Comparison of ENCODE assay signal across 18 cellular contexts in genomic region chr3:141278196-141279073, GRCh38. TPM values are rescaled to one million over a fixed set of nuclear protein-coding genes. Genes with fewer than 3 reads are reported as not detected.
DNase-seq lines count a peak whose midpoint lies in the region; ATAC-seq, FAIRE-seq and TF ChIP-seq lines count a peak whose summit lies in the region.
"Had no signal": no experiment of that assay in that cellular context is flagged by ENCODE, and none has a peak within 500 bp of the region (broad histone marks: within the 10 kb centered on the region; RNA-seq: fewer than 3 reads in every experiment).

No MANE protein-coding gene starts in this region.

- no peak overlapping the region for H3K4me3 Mint-ChIP-seq in activated CD8-positive, alpha-beta memory T cell treated with anti-CD3 and anti-CD28 coated beads, Interleukin-2, amount 10 ng/mL, durations not matched to agents 7 days and 5 days
- no peak overlapping the region for H3K4me3 Mint-ChIP-seq in activated T-helper 2 cell treated with anti-CD3 and anti-CD28 coated beads, Interferon-gamma antibody, Interleukin-2, Interleukin-4, amounts not matched to agents 10 μg/mL and 5 μg/mL and 100 μg/mL, durations not matched to agents 14 hours and 24 hours and 36 hours (ENCODE audit: low read depth)
- no peak overlapping the region for H3K4me3 Mint-ChIP-seq in activated CD4-positive, alpha-beta memory T cell treated with anti-CD3 and anti-CD28 coated beads, Interleukin-2, amount 10 ng/mL, durations not matched to agents 7 days and 5 days
- H3K4me3 Mint-ChIP-seq: activated B cell treated with CpG ODN at 0.5 μM for 24 hours; GM23338; T-helper 1 cell treated with Interleukin-12 subunit alpha and Interleukin-12 subunit beta and Interleukin-4 antibody, amounts not matched to agents 30 μg/mL and 1 μg/mL, for 36 hours had no signal

- no peak for ATAC-seq in activated CD8-positive, alpha-beta memory T cell treated with anti-CD3 and anti-CD28 coated beads, Interleukin-2, amount 10 ng/mL, durations not matched to agents 7 days and 5 days
- ATAC-seq in HG03039 (IDR thresholded peaks at IDR 0.05; ENCODE audit: unreplicated experiment) = no peak

- H3K4me1 Mint-ChIP-seq in activated CD8-positive, alpha-beta memory T cell treated with anti-CD3 and anti-CD28 coated beads, Interleukin-2, amount 10 ng/mL, durations not matched to agents 7 days and 5 days = peaks cover 36% of the 10 kb centered on the region
- peaks cover 43% of the 10 kb centered on the region for H3K4me1 Mint-ChIP-seq in activated T-helper 2 cell treated with anti-CD3 and anti-CD28 coated beads, Interferon-gamma antibody, Interleukin-2, Interleukin-4, amounts not matched to agents 10 μg/mL and 5 μg/mL and 100 μg/mL, durations not matched to agents 14 hours and 24 hours and 36 hours (ENCODE audit: low read depth)
- peaks cover 33% of the 10 kb centered on the region for H3K4me1 Mint-ChIP-seq in activated CD4-positive, alpha-beta memory T cell treated with anti-CD3 and anti-CD28 coated beads, Interleukin-2, amount 10 ng/mL, durations not matched to agents 7 days and 5 days
- H3K4me1 Mint-ChIP-seq: activated B cell treated with CpG ODN at 0.5 μM for 24 hours, GM23338 had no signal

- peak; percentile 32 for DNase-seq in activated CD8-positive, alpha-beta memory T cell treated with anti-CD3 and anti-CD28 coated beads, Interleukin-2, amount 10 ng/mL, durations not matched to agents 7 days and 5 days
- no peak for DNase-seq in activated CD8-positive, alpha-beta memory T cell treated with anti-CD3 and anti-CD28 coated beads, Interleukin-2, amount 50 U/mL, for 48 hours
- no peak for DNase-seq in activated T-helper 2 cell treated with anti-CD3 and anti-CD28 coated beads, Interferon-gamma antibody, Interleukin-2, Interleukin-4, amounts not matched to agents 10 μg/mL and 5 μg/mL and 100 μg/mL, durations not matched to agents 14 hours and 24 hours and 36 hours (ENCODE audit: low spot score)
- DNase-seq in fibroblast of mammary gland (ENCODE audit: low read depth) = peak; percentile 61
- DNase-seq in testis = peak; percentile 43
- DNase-seq in frontal cortex (ENCODE audit: low spot score in 2 of 2) = no peak
- no peak for DNase-seq in activated CD4-positive, alpha-beta memory T cell treated with anti-CD3 and anti-CD28 coated beads, Interleukin-2, amount 10 ng/mL, durations not matched to agents 7 days and 5 days
- DNase-seq: activated B cell treated with CpG ODN at 0.5 μM for 24 hours; activated naive CD4-positive, alpha-beta T cell; effector CD4-positive, alpha-beta T cell; left ventricle myocardium inferior had no signal

- peaks cover 9% of the 10 kb centered on the region for H3K4me1 ChIP-seq in testis
- H3K4me1 ChIP-seq: prostate gland had no signal

- no peak overlapping the region for H3K27ac ChIP-seq in testis
- H3K27ac ChIP-seq: A549, left ventricle myocardium inferior had no signal

- POLR2A ChIA-PET in activated CD4-positive, alpha-beta memory T cell treated with anti-CD3 and anti-CD28 coated beads, Interleukin-2, amount 10 ng/mL, durations not matched to agents 7 days and 5 days (lab: Charles Lee) = interaction anchor here (1.0 kb wide), 1 partner anchor 11 kb away, joined by 3 read pairs; no protein-coding TSS in a partner anchor

- H3K27me3 ChIP-seq in testis = no peaks in the 10 kb centered on the region
- H3K27me3 ChIP-seq: breast epithelium, upper lobe of left lung had no signal

- intact Hi-C loops in activated T-helper 2 cell treated with anti-CD3 and anti-CD28 coated beads, Interferon-gamma antibody, Interleukin-2, Interleukin-4, amounts not matched to agents 10 μg/mL and 5 μg/mL and 100 μg/mL, durations not matched to agents 14 hours and 24 hours and 36 hours (cut with micrococcal nuclease) = loop anchor here (1.0 to 10.0 kb wide), 2 partner anchors 47 to 264 kb away; partner anchors contain the start of gene PXYLP1
- intact Hi-C loops in testis (cut with DNase I; ENCODE audit: low total_unique reads) = no loop called here

- no peak for TF ChIP-seq POLR2A in testis (IDR thresholded peaks at IDR 0.05)

- H3K27me3 Mint-ChIP-seq in activated CD8-positive, alpha-beta memory T cell treated with anti-CD3 and anti-CD28 coated beads, Interleukin-2, amount 10 ng/mL, durations not matched to agents 7 days and 5 days = no peaks in the 10 kb centered on the region
- H3K27me3 Mint-ChIP-seq in activated T-helper 2 cell treated with anti-CD3 and anti-CD28 coated beads, Interferon-gamma antibody, Interleukin-2, Interleukin-4, amounts not matched to agents 10 μg/mL and 5 μg/mL and 100 μg/mL, durations not matched to agents 14 hours and 24 hours and 36 hours (ENCODE audit: low read depth) = no peaks in the 10 kb centered on the region
- H3K27me3 Mint-ChIP-seq in activated CD4-positive, alpha-beta memory T cell treated with anti-CD3 and anti-CD28 coated beads, Interleukin-2, amount 10 ng/mL, durations not matched to agents 7 days and 5 days = no peaks in the 10 kb centered on the region
- H3K27me3 Mint-ChIP-seq: activated B cell treated with CpG ODN at 0.5 μM for 24 hours had no signal

- no peak for FAIRE-seq in frontal cortex (lab: Jason Lieb, UNC)

- no peaks in the 10 kb centered on the region for H3K9me3 Mint-ChIP-seq in activated CD8-positive, alpha-beta memory T cell treated with anti-CD3 and anti-CD28 coated beads, Interleukin-2, amount 10 ng/mL, durations not matched to agents 7 days and 5 days (ENCODE audit: low read depth)
- no peaks in the 10 kb centered on the region for H3K9me3 Mint-ChIP-seq in activated T-helper 2 cell treated with anti-CD3 and anti-CD28 coated beads, Interferon-gamma antibody, Interleukin-2, Interleukin-4, amounts not matched to agents 10 μg/mL and 5 μg/mL and 100 μg/mL, durations not matched to agents 14 hours and 24 hours and 36 hours
- H3K9me3 Mint-ChIP-seq in activated CD4-positive, alpha-beta memory T cell treated with anti-CD3 and anti-CD28 coated beads, Interleukin-2, amount 10 ng/mL, durations not matched to agents 7 days and 5 days = no peaks in the 10 kb centered on the region
- H3K9me3 Mint-ChIP-seq: activated B cell treated with CpG ODN at 0.5 μM for 24 hours; GM23338; T-helper 1 cell treated with Interleukin-12 subunit alpha and Interleukin-12 subunit beta and Interleukin-4 antibody, amounts not matched to agents 30 μg/mL and 1 μg/mL, for 36 hours had no signal

- H3K4me3 ChIP-seq in fibroblast of mammary gland (ENCODE audit: control insufficient read depth, low read depth, low read length) (no peak overlapping the region), testis (no peak overlapping the region)
- H3K4me3 ChIP-seq: A549, breast epithelium, GM23338, left ventricle myocardium inferior, prostate gland, upper lobe of left lung had no signal

- 95 to 97% methylated on average over 15 to 17 of the region's 17 CpGs for WGBS in testis, 2 donors

- H3K27ac Mint-ChIP-seq in activated CD8-positive, alpha-beta memory T cell treated with anti-CD3 and anti-CD28 coated beads, Interleukin-2, amount 10 ng/mL, durations not matched to agents 7 days and 5 days = no peak overlapping the region
- peak overlapping the region; percentile 71 for H3K27ac Mint-ChIP-seq in activated T-helper 2 cell treated with anti-CD3 and anti-CD28 coated beads, Interferon-gamma antibody, Interleukin-2, Interleukin-4, amounts not matched to agents 10 μg/mL and 5 μg/mL and 100 μg/mL, durations not matched to agents 14 hours and 24 hours and 36 hours
- H3K27ac Mint-ChIP-seq in activated CD4-positive, alpha-beta memory T cell treated with anti-CD3 and anti-CD28 coated beads, Interleukin-2, amount 10 ng/mL, durations not matched to agents 7 days and 5 days = no peak overlapping the region
- H3K27ac Mint-ChIP-seq: activated B cell treated with CpG ODN at 0.5 μM for 24 hours, GM23338 had no signal

- CTCF ChIA-PET in activated CD8-positive, alpha-beta memory T cell treated with anti-CD3 and anti-CD28 coated beads, Interleukin-2, amount 10 ng/mL, durations not matched to agents 7 days and 5 days (lab: Charles Lee) = interaction anchor here (0.7 to 2.6 kb wide), 10 partner anchors 11 to 65 kb away, joined by 3 to 43 read pairs (median 4); partner anchors contain the start of gene PXYLP1
- CTCF ChIA-PET in activated CD4-positive, alpha-beta memory T cell treated with anti-CD3 and anti-CD28 coated beads, Interleukin-2, amount 10 ng/mL, durations not matched to agents 7 days and 5 days (lab: Charles Lee) = interaction anchor here (0.6 to 2.0 kb wide), 10 partner anchors 11 to 267 kb away, joined by 3 to 14 read pairs (median 5); partner anchors contain the start of gene PXYLP1

- no peaks in the 10 kb centered on the region for H3K9me3 ChIP-seq in testis
- H3K9me3 ChIP-seq: A549, breast epithelium, left ventricle myocardium inferior, prostate gland, upper lobe of left lung had no signal

- H3K36me3 Mint-ChIP-seq in activated CD8-positive, alpha-beta memory T cell treated with anti-CD3 and anti-CD28 coated beads, Interleukin-2, amount 10 ng/mL, durations not matched to agents 7 days and 5 days = peaks cover 2% of the 10 kb centered on the region
- H3K36me3 Mint-ChIP-seq in activated T-helper 2 cell treated with anti-CD3 and anti-CD28 coated beads, Interferon-gamma antibody, Interleukin-2, Interleukin-4, amounts not matched to agents 10 μg/mL and 5 μg/mL and 100 μg/mL, durations not matched to agents 14 hours and 24 hours and 36 hours (ENCODE audit: low read depth) = peaks cover 63% of the 10 kb centered on the region
- H3K36me3 Mint-ChIP-seq in activated CD4-positive, alpha-beta memory T cell treated with anti-CD3 and anti-CD28 coated beads, Interleukin-2, amount 10 ng/mL, durations not matched to agents 7 days and 5 days (ENCODE audit: low read depth) = peaks cover 11% of the 10 kb centered on the region

- H3K36me3 ChIP-seq in testis (ENCODE audit: low read depth, missing control alignments) = no peaks in the 10 kb centered on the region
- H3K36me3 ChIP-seq: breast epithelium, prostate gland had no signal

- no peak for TF ChIP-seq CTCF in fibroblast of mammary gland (conservative IDR thresholded peaks at IDR 0.05; ENCODE audit: control insufficient read depth, insufficient read depth, low read depth, low read length)
- TF ChIP-seq CTCF in testis (IDR thresholded peaks at IDR 0.05) = no peak

RNA-seq across cellular contexts. Expression of gene PXYLP1, which starts 46.8 kb away (rescaled TPM):
- 10 to 100 TPM; 10.3 to 18.4 TPM for total RNA-seq in activated CD8-positive, alpha-beta memory T cell treated with anti-CD3 and anti-CD28 coated beads, Interleukin-2, amount 10 ng/mL, durations not matched to agents 7 days and 5 days
- total RNA-seq in activated T-helper 2 cell treated with anti-CD3 and anti-CD28 coated beads, Interferon-gamma antibody, Interleukin-2, Interleukin-4, amounts not matched to agents 10 μg/mL and 5 μg/mL and 100 μg/mL, durations not matched to agents 14 hours and 24 hours and 36 hours = 57.2 and 66.0 TPM in 2 replicates
- total RNA-seq in testis (10 to 100 TPM; 16.0 to 31.6 TPM), frontal cortex (48.9 TPM)
- 55.8 TPM for polyA plus RNA-seq in testis (ENCODE audit: insufficient read depth, low read depth, low replicate concordance)
- total RNA-seq in activated CD4-positive, alpha-beta memory T cell treated with anti-CD3 and anti-CD28 coated beads, Interleukin-2, amount 10 ng/mL, durations not matched to agents 7 days and 5 days = 10 to 100 TPM; 16.1 to 16.5 TPM

Comparison
In these comparisons a context has a peak if more than half of its experiments do, and no peak if none do; other contexts are left out.
1. DNase-seq: peak in activated CD8-positive, alpha-beta memory T cell treated with anti-CD3 and anti-CD28 coated beads, Interleukin-2, amount 10 ng/mL, durations not matched to agents 7 days and 5 days (single experiment), fibroblast of mammary gland (single experiment) and testis (single experiment); none in activated CD8-positive, alpha-beta memory T cell treated with anti-CD3 and anti-CD28 coated beads, Interleukin-2, amount 50 U/mL, for 48 hours (single experiment), activated T-helper 2 cell treated with anti-CD3 and anti-CD28 coated beads, Interferon-gamma antibody, Interleukin-2, Interleukin-4, amounts not matched to agents 10 μg/mL and 5 μg/mL and 100 μg/mL, durations not matched to agents 14 hours and 24 hours and 36 hours (single experiment), frontal cortex (0 of 2) and activated CD4-positive, alpha-beta memory T cell treated with anti-CD3 and anti-CD28 coated beads, Interleukin-2, amount 10 ng/mL, durations not matched to agents 7 days and 5 days (single experiment).